8 cellular contexts compared by ENCODE assay signal in the genomic region with DNA sequence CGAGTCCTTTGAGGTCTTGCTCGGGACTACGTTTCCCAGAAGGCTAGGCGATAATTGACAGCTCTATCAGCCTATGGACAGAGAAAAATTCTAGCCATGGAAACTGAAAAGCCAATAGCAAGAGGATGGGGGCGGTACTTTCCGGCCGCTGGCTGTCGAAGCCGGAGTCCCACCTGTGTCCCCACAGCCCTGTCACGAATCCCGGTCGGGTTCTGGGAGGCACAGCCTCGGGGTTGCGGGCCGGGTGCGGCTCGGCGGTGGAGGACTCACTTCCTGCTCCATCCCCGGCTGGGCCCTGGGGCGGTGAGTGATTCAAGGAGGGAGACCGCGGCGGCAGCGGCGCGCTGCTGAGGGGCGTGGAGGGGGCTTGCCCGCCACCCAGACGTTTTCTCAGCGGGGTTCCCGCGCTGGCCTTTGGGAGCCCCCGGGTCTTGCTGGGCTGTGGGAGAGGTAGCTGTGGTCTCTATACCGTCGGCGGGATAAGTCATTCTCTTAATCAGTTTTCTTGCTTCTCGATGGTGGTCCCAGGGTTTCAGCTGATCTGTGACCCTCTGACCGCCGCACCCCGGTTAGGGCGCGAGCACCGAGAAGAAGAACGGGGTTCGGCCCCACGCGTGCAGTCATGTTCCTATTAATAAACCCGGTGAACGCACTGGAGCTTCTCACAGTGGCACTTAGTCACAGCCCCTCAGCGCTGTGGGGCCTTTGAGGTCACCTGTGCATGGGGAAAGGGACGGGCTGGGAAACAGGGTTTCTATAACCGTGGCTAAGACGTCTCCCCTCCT. TPM values are rescaled to one million over a fixed set of nuclear protein-coding genes. Genes with fewer than 3 reads are reported as not detected.
A peak's percentile ranks its signal among the peaks of the same experiment; 100 is the strongest.
DNase-seq lines count a peak whose midpoint lies in the region; ATAC-seq and TF ChIP-seq lines count a peak whose summit lies in the region.

A gene (plus strand): TSS at position 176 of the 785 bp plus-strand sequence. CDS start 2,377 bp downstream, outside the sequence.

- no peak within 1 kb of the TSS for H3K27ac Mint-ChIP-seq in endodermal cell

- H3K4me1 Mint-ChIP-seq in endodermal cell: no peaks in the 10 kb centered on the region

- 2 to 5% methylated on average over 22 to 53 of the region's 53 CpGs for whole genome bisulfite sequencing in endodermal cell (ENCODE audit: insufficient coverage in 1 of 2, insufficient read length in 1 of 2), 2 experiments

- H3K36me3 Mint-ChIP-seq in endodermal cell (ENCODE audit: low read depth): no peaks in the 10 kb centered on the region

- H3K27ac ChIP-seq in endodermal cell (ENCODE audit: low read depth, low read length): no peak within 1 kb of the TSS

- peak within 1 kb of the TSS; percentile 35 for H3K9ac ChIP-seq in endodermal cell (ENCODE audit: extremely low read depth, low read length, poor library complexity, severe bottlenecking)

- no peaks in the 10 kb centered on the region for H3K36me3 ChIP-seq in endodermal cell (ENCODE audit: control insufficient read depth, insufficient read depth, low read length)

- no peaks in the 10 kb centered on the region for H3K9me3 Mint-ChIP-seq in endodermal cell

- no peaks in the 10 kb centered on the region for H3K9me3 ChIP-seq in endodermal cell (ENCODE audit: control insufficient read depth, low read length)

- peak within 1 kb of the TSS; percentile 91 for H3K4me3 ChIP-seq in endodermal cell (ENCODE audit: low read length)

- peaks cover 45% of the 10 kb centered on the region for H3K27me3 ChIP-seq in endodermal cell (ENCODE audit: control insufficient read depth, insufficient read depth, low read length, poor library complexity, severe bottlenecking)

- DNase-seq in COLO668 (lab: John Stamatoyannopoulos, UW; ENCODE audit: unreplicated experiment) (peak; percentile 93), HT-29 (ENCODE audit: low spot score) (peak; percentile 100), endodermal cell (peak; percentile 97), mesenteric fat pad (ENCODE audit: low spot score) (peak; percentile 95)
- DNase-seq in NK-92 treated with Interleukin-12 subunit alpha and Interleukin-12 subunit beta, amount 100 ng/mL, for 24 hours (lab: John Stamatoyannopoulos, UW): peak; percentile 85
- peak; percentile 70 to 80 for DNase-seq in activated CD8-positive, alpha-beta memory T cell treated with anti-CD3 and anti-CD28 coated beads for 4 hours (ENCODE audit: low read depth in 2 of 2)
- peak; percentile 74 for DNase-seq in stimulated activated CD8-positive, alpha-beta memory T cell treated with anti-CD3 and anti-CD28 coated beads, Interleukin-15, amount 100 ng/mL, for 1 hour (ENCODE audit: low read depth)

- peak within 1 kb of the TSS; percentile 77 for H3K4me3 Mint-ChIP-seq in endodermal cell

- TF ChIP-seq CTCF in endodermal cell (conservative IDR thresholded peaks at IDR 0.05): no peak

- ATAC-seq in GM21360 (IDR thresholded peaks at IDR 0.05; ENCODE audit: unreplicated experiment): peak; percentile 97

- H3K4me1 ChIP-seq in endodermal cell (ENCODE audit: control insufficient read depth, insufficient read depth, low read length): no peaks in the 10 kb centered on the region

- peaks cover 45% of the 10 kb centered on the region for H3K27me3 Mint-ChIP-seq in endodermal cell (ENCODE audit: insufficient read depth)

RNA-seq across cellular contexts. Expression of the gene that starts here (rescaled TPM):
- 1.2 and 2.5 TPM in 2 replicates for total RNA-seq in HT-29 (2014; rRNA removed; shearing (Covaris generic))
- total RNA-seq in endodermal cell (1 to 10 TPM; 2.5 to 3.6 TPM), mesenteric fat pad (0.84 TPM)
- polyA plus RNA-seq in endodermal cell (2013, experiment 1 of 2): 2.0 TPM
- polyA plus RNA-seq in endodermal cell (2013, experiment 2 of 2): 2.5 TPM

Comparison
In these comparisons a context has a peak if more than half of its experiments do, and no peak if none do; other contexts are left out.
1. Peak in DNase-seq in mesenteric fat pad; RNA of the gene not detected or under 1 TPM.